Comparison of ENCODE assay signal across 8 cellular contexts in genomic region chr12:68745376-68745903, GRCh38. TPM values are rescaled to one million over a fixed set of nuclear protein-coding genes. Genes with fewer than 3 reads are reported as not detected.
DNase-seq lines count a peak whose midpoint lies in the region; TF ChIP-seq lines count a peak whose summit lies in the region.

No MANE protein-coding gene starts in this region.

- H3K4me1 Mint-ChIP-seq in T-helper 1 cell treated with Interleukin-12 subunit alpha and Interleukin-12 subunit beta and Interleukin-4 antibody, amounts not matched to agents 30 μg/mL and 1 μg/mL, for 36 hours (ENCODE audit: low read depth), result peaks cover 40% of the 10 kb centered on the region
- peaks cover 8% of the 10 kb centered on the region for H3K4me1 Mint-ChIP-seq in endodermal cell

- H3K4me1 ChIP-seq in OCI-LY7 (ENCODE audit: insufficient read depth, low read length, poor library complexity, severe bottlenecking) (peaks cover 41% of the 10 kb centered on the region), endodermal cell (ENCODE audit: control insufficient read depth, insufficient read depth, low read length) (no peaks in the 10 kb centered on the region), parathyroid adenoma (peaks cover 6% of the 10 kb centered on the region)

- H3K9ac ChIP-seq in endodermal cell (ENCODE audit: extremely low read depth, low read length, poor library complexity, severe bottlenecking) (peak overlapping the region; percentile 61), parathyroid adenoma (no peak overlapping the region)

- H3K27ac ChIP-seq in OCI-LY7 (ENCODE audit: low read depth, low read length, poor library complexity, severe bottlenecking) (peak overlapping the region; percentile 59), endodermal cell (ENCODE audit: low read depth, low read length) (peak overlapping the region; percentile 24), parathyroid adenoma (peak overlapping the region; percentile 51)

- intact Hi-C loops in OCI-LY7 (cut with micrococcal nuclease; ENCODE audit: unreplicated experiment), result loop anchor here (5.0 to 10.0 kb wide), 2 partner anchors 133 to 391 kb away; partner anchors contain the start of gene RAP1B

- POLR2A ChIA-PET in OCI-LY7 (lab: Charles Lee), result interaction anchor here (0.7 to 3.0 kb wide), 10 partner anchors 10 to 64 kb away, joined by 3 to 20 read pairs (median 6); partner anchors contain the start of gene MDM2

- peaks cover 42% of the 10 kb centered on the region for H3K79me2 ChIP-seq in OCI-LY7 (ENCODE audit: insufficient read depth, low read depth, low read length)
- H3K79me2 ChIP-seq in parathyroid adenoma, result no peaks in the 10 kb centered on the region

- H3K27me3 Mint-ChIP-seq in T-helper 1 cell treated with Interleukin-12 subunit alpha and Interleukin-12 subunit beta and Interleukin-4 antibody, amounts not matched to agents 30 μg/mL and 1 μg/mL, for 36 hours (ENCODE audit: low read depth), result no peaks in the 10 kb centered on the region
- H3K27me3 Mint-ChIP-seq in endodermal cell (ENCODE audit: insufficient read depth), result no peaks in the 10 kb centered on the region

- peaks cover 19% of the 10 kb centered on the region for H3K36me3 Mint-ChIP-seq in T-helper 1 cell treated with Interleukin-12 subunit alpha and Interleukin-12 subunit beta and Interleukin-4 antibody, amounts not matched to agents 30 μg/mL and 1 μg/mL, for 36 hours (ENCODE audit: low read depth)
- H3K36me3 Mint-ChIP-seq in endodermal cell (ENCODE audit: low read depth), result peaks cover 10% of the 10 kb centered on the region

- peak overlapping the region; percentile 92 for H3K4me3 Mint-ChIP-seq in T-helper 1 cell treated with Interleukin-12 subunit alpha and Interleukin-12 subunit beta and Interleukin-4 antibody, amounts not matched to agents 30 μg/mL and 1 μg/mL, for 36 hours
- H3K4me3 Mint-ChIP-seq in endodermal cell, result peak overlapping the region; percentile 93

- H3K9me3 Mint-ChIP-seq in T-helper 1 cell treated with Interleukin-12 subunit alpha and Interleukin-12 subunit beta and Interleukin-4 antibody, amounts not matched to agents 30 μg/mL and 1 μg/mL, for 36 hours, result no peaks in the 10 kb centered on the region
- no peaks in the 10 kb centered on the region for H3K9me3 Mint-ChIP-seq in endodermal cell

- DNase-seq in T-helper 1 cell (no peak), OCI-LY7 (ENCODE audit: low spot score) (peak; percentile 22), endodermal cell (no peak), hepatic stellate cell (ENCODE audit: low spot score) (no peak), globus pallidus (ENCODE audit: low spot score) (no peak)
- DNase-seq in stimulated activated CD4-positive, alpha-beta T cell treated with anti-CD3 and anti-CD28 coated beads, Interleukin-4, amount 100 ng/mL, for 1 hour, result no peak

- H3K27ac Mint-ChIP-seq in T-helper 1 cell treated with Interleukin-12 subunit alpha and Interleukin-12 subunit beta and Interleukin-4 antibody, amounts not matched to agents 30 μg/mL and 1 μg/mL, for 36 hours, result peak overlapping the region; percentile 90
- H3K27ac Mint-ChIP-seq in endodermal cell, result peak overlapping the region; percentile 98

- BruUV-seq in OCI-LY7 (replicated peaks; lab: Mats Ljungman, UMichigan), result TSS peak; percentile 88

- H3K36me3 ChIP-seq in OCI-LY7 (ENCODE audit: insufficient read depth, low read length) (peaks cover 61% of the 10 kb centered on the region), endodermal cell (ENCODE audit: control insufficient read depth, insufficient read depth, low read length) (peaks cover 26% of the 10 kb centered on the region), parathyroid adenoma (ENCODE audit: control insufficient read depth, insufficient read depth, low read length) (no peaks in the 10 kb centered on the region)

- H3K9me3 ChIP-seq in OCI-LY7 (ENCODE audit: low read length), result no peaks in the 10 kb centered on the region
- H3K9me3 ChIP-seq in endodermal cell (ENCODE audit: control insufficient read depth, low read length), result no peaks in the 10 kb centered on the region
- H3K9me3 ChIP-seq in parathyroid adenoma (ENCODE audit: control insufficient read depth, low read length), result no peaks in the 10 kb centered on the region

- H3K27me3 ChIP-seq in endodermal cell (ENCODE audit: control insufficient read depth, insufficient read depth, low read length, poor library complexity, severe bottlenecking) (no peaks in the 10 kb centered on the region), parathyroid adenoma (ENCODE audit: control insufficient read depth, insufficient read depth, low read length) (no peaks in the 10 kb centered on the region)

- CTCF ChIA-PET in OCI-LY7 (lab: Charles Lee; ENCODE audit: unreplicated experiment), result interaction anchor here (1.3 kb wide), 1 partner anchor 26 kb away, joined by 3 read pairs; no protein-coding TSS in a partner anchor

- TF ChIP-seq CTCF in OCI-LY7 (conservative IDR thresholded peaks at IDR 0.05; ENCODE audit: low read length) (no peak), endodermal cell (conservative IDR thresholded peaks at IDR 0.05) (no peak), parathyroid adenoma (IDR thresholded peaks at IDR 0.05) (no peak)

- peak overlapping the region; percentile 92 for H3K4me3 ChIP-seq in OCI-LY7 (ENCODE audit: low read depth, low read length, poor library complexity, severe bottlenecking)
- peak overlapping the region; percentile 93 for H3K4me3 ChIP-seq in endodermal cell (ENCODE audit: low read length)
- H3K4me3 ChIP-seq in parathyroid adenoma (ENCODE audit: low read depth, low read length), result peak overlapping the region; percentile 83

- H3K4me2 ChIP-seq in OCI-LY7 (ENCODE audit: low read length), result peak overlapping the region; percentile 82
- H3K4me2 ChIP-seq in parathyroid adenoma (ENCODE audit: low read length), result peak overlapping the region; percentile 85

- H4K20me1 ChIP-seq in OCI-LY7 (ENCODE audit: insufficient read depth, low read length), result no peaks in the 10 kb centered on the region

- 86 to 91% methylated on average over 4 to 6 of the region's 9 CpGs for WGBS in endodermal cell (ENCODE audit: insufficient coverage in 1 of 2, insufficient read length in 1 of 2), 2 experiments

- no peaks in the 10 kb centered on the region for H3K9me2 ChIP-seq in OCI-LY7 (ENCODE audit: insufficient read depth, low read length)

- H2AFZ ChIP-seq in OCI-LY7 (ENCODE audit: low read length) (peak overlapping the region; percentile 96), parathyroid adenoma (peak overlapping the region; percentile 97)

RNA-seq across cellular contexts. Expression of gene SLC35E3, which starts 0.5 kb away (rescaled TPM):
- 24.6 and 26.6 TPM in 2 replicates for total RNA-seq in OCI-LY7 (2014; rRNA removed; shearing (Covaris generic))
- 39.1 and 66.6 TPM in 2 replicates for total RNA-seq in OCI-LY7 (2022)
- total RNA-seq in endodermal cell, result 10 to 100 TPM; 12.6 to 12.7 TPM
- polyA plus RNA-seq in endodermal cell (2013, experiment 1 of 2), result 7.9 TPM
- polyA plus RNA-seq in endodermal cell (2013, experiment 2 of 2), result 7.9 TPM

RNA-seq across cellular contexts. Expression of gene NUP107, which starts 58.7 kb away (rescaled TPM):
- total RNA-seq in OCI-LY7 (2014; rRNA removed; shearing (Covaris generic)), result 106 and 113 TPM in 2 replicates
- total RNA-seq in OCI-LY7 (2022), result 122 and 126 TPM in 2 replicates
- 100 to 1,000 TPM; 116 to 130 TPM for total RNA-seq in endodermal cell
- polyA plus RNA-seq in endodermal cell (2013, experiment 1 of 2), result 111 TPM
- 108 TPM for polyA plus RNA-seq in endodermal cell (2013, experiment 2 of 2)
